Comparison of ENCODE assay signal across 8 cellular contexts in genomic region chr10:60732240-60733188, GRCh38. TPM values are rescaled to one million over a fixed set of nuclear protein-coding genes. Genes with fewer than 3 reads are reported as not detected.
DNase-seq lines count a peak whose midpoint lies in the region; ATAC-seq, FAIRE-seq and TF ChIP-seq lines count a peak whose summit lies in the region.

No MANE protein-coding gene starts in this region.

- H3K9me3 ChIP-seq in CD8-positive, alpha-beta memory T cell (ENCODE audit: low read length): no peaks in the 10 kb centered on the region
- H3K9me3 ChIP-seq in small intestine (ENCODE audit: control insufficient read depth, low read depth): no peaks in the 10 kb centered on the region

- peak in 3 of 5 donors; percentile 16 to 28 (median 21) for DNase-seq in CD8-positive, alpha-beta memory T cell
- DNase-seq in NB4 (ENCODE audit: low read depth) (peak; percentile 10), small intestine (peak; percentile 61), GDM1 (lab: John Stamatoyannopoulos, UW) (no peak), occipital lobe (lab: John Stamatoyannopoulos, UW) (no peak)
- DNase-seq in activated naive CD4-positive, alpha-beta T cell (lab: John Stamatoyannopoulos, UW): peak in 3 of 4 experiments; percentile 3 to 23 (median 17)

- H3K36me3 Mint-ChIP-seq in CD8-positive, alpha-beta memory T cell: no peaks in the 10 kb centered on the region

- H3K27ac ChIP-seq in CD8-positive, alpha-beta memory T cell (ENCODE audit: low read depth, low read length): peak overlapping the region; percentile 39
- H3K27ac ChIP-seq in small intestine (ENCODE audit: low read depth in 1 of 2, low read length in 1 of 2): peak overlapping the region; percentile 33 to 82

- FAIRE-seq in small intestine (lab: Jason Lieb, UNC): no peak

- 2 to 9% (median 3%) methylated on average over 45 to 47 of the region's 47 CpGs for WGBS in small intestine, 3 donors

- TF ChIP-seq CTCF in NB4 (IDR thresholded peaks at IDR 0.05; ENCODE audit: low read depth, low read length): no peak

- peaks cover 5 to 35% of the 10 kb centered on the region in 2 donors for H3K27me3 Mint-ChIP-seq in CD8-positive, alpha-beta memory T cell

- peak overlapping the region; percentile 82 for H3K4me3 ChIP-seq in CD8-positive, alpha-beta memory T cell (ENCODE audit: low read length)
- H3K4me3 ChIP-seq in NB4 (ENCODE audit: low read depth, low read length) (no peak overlapping the region), iPS-11a (ENCODE audit: low read depth, low read length) (peak overlapping the region; percentile 31), small intestine (ENCODE audit: low read depth in 1 of 2, low read length in 2 of 2) (peak overlapping the region; percentile 75 to 88)

- no peaks in the 10 kb centered on the region for H3K36me3 ChIP-seq in CD8-positive, alpha-beta memory T cell (ENCODE audit: insufficient read depth, low read length)
- no peaks in the 10 kb centered on the region for H3K36me3 ChIP-seq in small intestine (ENCODE audit: control insufficient read depth in 2 of 2, insufficient read depth in 2 of 2, low read length in 2 of 2)

- peaks cover 42% of the 10 kb centered on the region for H3K4me1 ChIP-seq in CD8-positive, alpha-beta memory T cell (ENCODE audit: insufficient read depth, low read length)
- peaks cover 4% of the 10 kb centered on the region in 2 donors for H3K4me1 ChIP-seq in small intestine (ENCODE audit: control insufficient read depth in 2 of 2, insufficient read depth in 1 of 2, low read depth in 1 of 2, low read length in 1 of 2)

- TF ChIP-seq POLR2A in NB4 (IDR thresholded peaks at IDR 0.05; ENCODE audit: extremely low read depth, insufficient read length): no peak

- CTCF ChIA-PET in CD8-positive, alpha-beta memory T cell (lab: Charles Lee): no interaction called here

- H3K4me1 Mint-ChIP-seq in CD8-positive, alpha-beta memory T cell: peaks cover 35 to 51% (median 37%) of the 10 kb centered on the region in 3 donors

- peak overlapping the region; percentile 40 to 97 (median 92) for H3K27ac Mint-ChIP-seq in CD8-positive, alpha-beta memory T cell

- POLR2A ChIA-PET in CD8-positive, alpha-beta memory T cell (lab: Charles Lee): no interaction called here

- H3K9me3 Mint-ChIP-seq in CD8-positive, alpha-beta memory T cell: no peaks in the 10 kb centered on the region

- H3K27me3 ChIP-seq in CD8-positive, alpha-beta memory T cell (ENCODE audit: insufficient read depth, low read length, poor library complexity, severe bottlenecking): no peaks in the 10 kb centered on the region
- H3K27me3 ChIP-seq in small intestine (ENCODE audit: control insufficient read depth in 2 of 2, insufficient read depth in 2 of 2, low read length in 2 of 2): no peaks in the 10 kb centered on the region

- peak; percentile 13 for ATAC-seq in GM21423 (IDR thresholded peaks at IDR 0.05; ENCODE audit: unreplicated experiment)

- H3K4me3 Mint-ChIP-seq in CD8-positive, alpha-beta memory T cell: peak overlapping the region; percentile 89 to 99 (median 95)

RNA-seq across cellular contexts. Expression of gene CDK1, which starts 45.8 kb away (rescaled TPM):
- 10 to 100 TPM; 67.9 to 68.8 TPM for total RNA-seq in CD8-positive, alpha-beta memory T cell
- 0.52 TPM for polyA plus RNA-seq in CD8-positive, alpha-beta memory T cell
- 10 to 100 TPM in 1 of 3 donors, 1 to 10 TPM in 2; 2.7 to 31.3 (median 6.3) TPM for polyA plus RNA-seq in small intestine
- total RNA-seq in occipital lobe: 21.7 TPM

Comparison
In these comparisons a context has a peak if more than half of its experiments do, and no peak if none do; other contexts are left out.
1. DNase-seq: peak in CD8-positive, alpha-beta memory T cell (3 of 5), NB4 (single experiment), activated naive CD4-positive, alpha-beta T cell (3 of 4) and small intestine (single experiment); none in GDM1 (single experiment) and occipital lobe (single experiment).